8 cellular contexts compared by ENCODE assay signal in the genomic region with DNA sequence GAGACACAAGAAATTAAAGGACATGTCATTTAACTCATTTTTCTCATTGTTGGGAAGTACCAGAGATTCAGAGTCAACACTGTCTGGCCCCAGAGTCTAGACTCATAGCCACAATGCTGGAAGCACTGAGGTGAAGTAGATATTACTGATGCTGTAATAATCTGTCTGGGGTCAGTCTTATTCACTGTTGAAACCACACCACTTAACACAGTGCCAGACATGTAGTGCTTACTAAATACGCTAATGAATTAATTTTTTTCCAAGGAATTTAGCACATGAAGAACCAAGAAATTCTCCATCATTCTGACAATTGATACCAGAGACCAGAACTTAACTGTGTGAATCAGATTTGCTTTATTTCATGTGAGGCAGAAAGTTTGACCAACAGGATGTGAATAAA.
"Had no signal": no experiment of that assay in that cellular context is flagged by ENCODE, and none has a peak within 500 bp of the region (broad histone marks: within the 10 kb centered on the region; RNA-seq: fewer than 3 reads in every experiment).

No MANE protein-coding gene starts in this region.

- H3K4me3 ChIP-seq: GM12878 had no signal

- ATAC-seq: GM12878 had no signal

- DNase-seq: GDM1, GF-D8 had no signal

- FAIRE-seq: G401.6, GM12878, GM12891, GM12892, GM18507, GM19239 had no signal
